7 cellular contexts compared by ENCODE assay signal in the genomic region with DNA sequence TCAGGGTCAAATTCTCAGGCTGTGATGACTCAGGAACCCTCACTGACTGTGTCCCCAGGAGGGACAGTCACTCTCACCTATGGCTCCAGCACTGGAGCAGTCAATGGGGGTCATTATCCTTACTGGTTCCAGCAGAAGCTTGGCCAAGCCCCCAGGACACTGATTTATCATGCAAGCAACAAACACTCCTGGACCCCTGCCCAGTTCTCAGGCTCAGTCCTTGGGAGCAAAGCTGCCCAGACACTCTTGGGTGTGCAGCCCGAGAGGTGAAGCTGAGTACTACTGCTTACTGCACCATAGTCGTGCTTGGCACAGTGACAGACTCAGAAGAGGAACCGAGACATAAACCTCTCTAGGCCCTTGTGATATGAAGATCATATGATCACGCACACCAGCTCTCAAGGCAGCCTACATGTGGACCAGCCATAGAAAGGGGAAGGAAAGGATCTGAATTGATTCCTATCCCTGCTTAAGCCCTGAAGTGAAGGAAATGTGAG. TPM values are rescaled to one million over a fixed set of nuclear protein-coding genes. Genes with fewer than 3 reads are reported as not detected.
DNase-seq lines count a peak whose midpoint lies in the region; ATAC-seq and TF ChIP-seq lines count a peak whose summit lies in the region.

No MANE protein-coding gene starts in this region.

- TF ChIP-seq POLR2A in sigmoid colon (IDR thresholded peaks at IDR 0.05) = no peak

- H3K27me3 ChIP-seq in sigmoid colon = peaks cover 0 to 19% (median 0%) of the 10 kb centered on the region in 3 donors

- TF ChIP-seq CTCF in sigmoid colon (IDR thresholded peaks at IDR 0.05) = no peak

- intact Hi-C loops in sigmoid colon (cut with DNase I) = no loop called here

- H3K27ac ChIP-seq in sigmoid colon = no peak overlapping the region

- peaks cover 0 to 10% (median 1%) of the 10 kb centered on the region in 4 donors for H3K9me3 ChIP-seq in sigmoid colon

- no peak for TF ChIP-seq EP300 in sigmoid colon (IDR thresholded peaks at IDR 0.05)

- no peaks in the 10 kb centered on the region for H3K4me1 ChIP-seq in sigmoid colon

- no peaks in the 10 kb centered on the region for H3K36me3 ChIP-seq in sigmoid colon

- ATAC-seq in GM18907 (IDR thresholded peaks at IDR 0.05; ENCODE audit: unreplicated experiment) (peak; percentile 92), HG02852 (IDR thresholded peaks at IDR 0.05; ENCODE audit: unreplicated experiment) (peak; percentile 86), GM19023 (IDR thresholded peaks at IDR 0.05; ENCODE audit: unreplicated experiment) (no peak)

- WGBS in sigmoid colon, 2 donors = 16 to 20% methylated on average over 4 of the region's 4 CpGs

- DNase-seq in NOMO-1 (lab: John Stamatoyannopoulos, UW; ENCODE audit: unreplicated experiment in 2 of 2) (peak; percentile 53 to 75), sigmoid colon (peak; percentile 65), NCI-H1436 treated with DMSO at 0.1 percent for 48 hours (lab: John Stamatoyannopoulos, UW) (no peak)
- no peak for DNase-seq in effector CD4-positive, alpha-beta T cell

- H3K4me3 ChIP-seq in sigmoid colon = no peak overlapping the region

RNA-seq across cellular contexts. Expression of a gene that starts 58.2 kb away (rescaled TPM):
- 1 to 10 TPM in 1 of 4 donors, under 1 TPM in 3; 0.36 to 1.1 (median 0.45) TPM for total RNA-seq in sigmoid colon
- polyA plus RNA-seq in sigmoid colon = under 1 TPM; under 0.01 to 0.44 (median 0.23) TPM

Comparison
In these comparisons a context has a peak if more than half of its experiments do, and no peak if none do; other contexts are left out.
1. DNase-seq: peak in NOMO-1 (2 of 2) and sigmoid colon (single experiment); none in effector CD4-positive, alpha-beta T cell (single experiment) and NCI-H1436 treated with DMSO at 0.1 percent for 48 hours (single experiment).